ENCODE assay signal across 12 cellular contexts in the genomic region with DNA sequence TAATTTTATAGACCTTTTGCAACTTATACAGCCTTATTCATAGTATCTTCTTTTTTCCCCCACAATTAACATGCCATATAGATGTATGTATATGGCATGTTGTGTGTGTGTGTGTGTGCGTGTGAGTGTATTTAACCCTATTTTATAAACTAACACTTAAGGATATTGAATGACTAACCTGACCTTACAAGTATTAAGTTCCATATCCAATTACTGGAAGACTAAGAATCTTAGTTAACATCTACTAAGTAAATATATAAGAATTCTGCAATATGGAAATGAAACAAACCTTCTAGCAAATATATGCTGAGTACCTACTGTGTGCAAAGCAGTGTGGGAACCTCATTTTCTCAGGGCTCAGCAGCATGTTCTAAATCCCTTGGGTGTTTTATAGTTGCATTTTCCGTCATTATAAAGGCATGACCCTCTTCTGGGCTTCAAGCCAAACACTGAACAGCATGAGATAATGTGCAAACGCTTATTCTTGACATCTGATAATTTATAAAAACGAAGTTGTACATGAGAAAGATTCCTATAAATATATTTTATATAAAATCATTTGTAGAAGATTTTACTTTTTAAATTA.
DNase-seq lines count a peak whose midpoint lies in the region; ATAC-seq and TF ChIP-seq lines count a peak whose summit lies in the region.
"Had no signal": no experiment of that assay in that cellular context is flagged by ENCODE, and none has a peak within 500 bp of the region (broad histone marks: within the 10 kb centered on the region; RNA-seq: fewer than 3 reads in every experiment).

No MANE protein-coding gene starts in this region.

- TF ChIP-seq POLR2A in vagina (IDR thresholded peaks at IDR 0.05) (no peak), gastrocnemius medialis (IDR thresholded peaks at IDR 0.05) (no peak)

- H3K4me3 ChIP-seq in left ventricle myocardium inferior (no peak overlapping the region), right cardiac atrium (ENCODE audit: low read length) (no peak overlapping the region), choroid plexus epithelial cell (ENCODE audit: low read depth, low read length) (no peak overlapping the region), vagina (no peak overlapping the region), gastrocnemius medialis (no peak overlapping the region)
- H3K4me3 ChIP-seq: GM23338 had no signal

- H3K27ac ChIP-seq in left ventricle myocardium inferior (replicated peaks) (peak overlapping the region; percentile 30), right cardiac atrium (ENCODE audit: low read length) (no peak overlapping the region), vagina (no peak overlapping the region), gastrocnemius medialis (no peak overlapping the region)

- ATAC-seq in right cardiac atrium (no peak), HG02885 (IDR thresholded peaks at IDR 0.05; ENCODE audit: poor library complexity, unreplicated experiment) (no peak), gastrocnemius medialis (no peak), WTC11 (no peak)
- ATAC-seq: GM23338 had no signal

- H3K27me3 ChIP-seq in left ventricle myocardium inferior (ENCODE audit: low read depth) = no peaks in the 10 kb centered on the region
- no peaks in the 10 kb centered on the region for H3K27me3 ChIP-seq in right cardiac atrium (ENCODE audit: control insufficient read depth, insufficient read depth)
- H3K27me3 ChIP-seq in vagina = no peaks in the 10 kb centered on the region
- H3K27me3 ChIP-seq in gastrocnemius medialis = no peaks in the 10 kb centered on the region

- no peaks in the 10 kb centered on the region for H3K4me1 Mint-ChIP-seq in WTC11
- H3K4me1 Mint-ChIP-seq: activated naive CD8-positive, alpha-beta T cell treated with anti-CD3 and anti-CD28 coated beads, Interleukin-2, amount 10 ng/mL, durations not matched to agents 7 days and 5 days; GM23338 had no signal

- peaks cover 4% of the 10 kb centered on the region; the same call in 1 of the 2 replicates for H3K9me3 Mint-ChIP-seq in WTC11
- H3K9me3 Mint-ChIP-seq: activated naive CD8-positive, alpha-beta T cell treated with anti-CD3 and anti-CD28 coated beads, Interleukin-2, amount 10 ng/mL, durations not matched to agents 7 days and 5 days had no signal

- in situ Hi-C loops in gastrocnemius medialis (cut with MboI; ENCODE audit: low sequenced_read_pairs in 4 of 4) = no loop called here

- peaks cover 7% of the 10 kb centered on the region; the same call in 1 of the 2 replicates for H3K36me3 Mint-ChIP-seq in WTC11
- H3K36me3 Mint-ChIP-seq: activated naive CD8-positive, alpha-beta T cell treated with anti-CD3 and anti-CD28 coated beads, Interleukin-2, amount 10 ng/mL, durations not matched to agents 7 days and 5 days had no signal

- H3K4me1 ChIP-seq in left ventricle myocardium inferior = peaks cover 20% of the 10 kb centered on the region
- no peaks in the 10 kb centered on the region for H3K4me1 ChIP-seq in right cardiac atrium (ENCODE audit: control insufficient read depth, insufficient read depth, low read length)
- H3K4me1 ChIP-seq in vagina = no peaks in the 10 kb centered on the region
- H3K4me1 ChIP-seq in gastrocnemius medialis = no peaks in the 10 kb centered on the region

- intact Hi-C loops in left ventricle myocardium inferior (cut with micrococcal nuclease) (no loop called here), right cardiac atrium (cut with DNase I) (no loop called here), vagina (cut with DNase I) (no loop called here), gastrocnemius medialis (cut with DNase I; ENCODE audit: low total_unique reads) (no loop called here)

- WGBS in right cardiac atrium = 27% methylated on average over 4 of the region's 4 CpGs

- CTCF ChIA-PET in WTC11 (lab: Charles Lee) = no interaction called here

- TF ChIP-seq CTCF in left ventricle myocardium inferior (IDR thresholded peaks at IDR 0.05; ENCODE audit: borderline replicate concordance) (no peak), choroid plexus epithelial cell (conservative IDR thresholded peaks at IDR 0.05; ENCODE audit: low read depth, low read length) (no peak), vagina (IDR thresholded peaks at IDR 0.05) (no peak), gastrocnemius medialis (IDR thresholded peaks at IDR 0.05 in 4 of 5, conservative IDR thresholded peaks at IDR 0.05 in 1 of 5) (no peak), WTC11 (IDR thresholded peaks at IDR 0.05) (no peak)

- H3K36me3 ChIP-seq in left ventricle myocardium inferior (no peaks in the 10 kb centered on the region), vagina (no peaks in the 10 kb centered on the region), gastrocnemius medialis (no peaks in the 10 kb centered on the region)

- POLR2A ChIA-PET in WTC11 (lab: Charles Lee) = no interaction called here

- H3K27me3 Mint-ChIP-seq in WTC11 (ENCODE audit: low read depth) = no peaks in the 10 kb centered on the region
- H3K27me3 Mint-ChIP-seq: activated naive CD8-positive, alpha-beta T cell treated with anti-CD3 and anti-CD28 coated beads, Interleukin-2, amount 10 ng/mL, durations not matched to agents 7 days and 5 days had no signal

- DNase-seq in left ventricle myocardium inferior (no peak), right cardiac atrium (no peak), NCI-H226 (peak; percentile 52), choroid plexus epithelial cell (ENCODE audit: low read depth) (peak; percentile 61), vagina (ENCODE audit: extremely low spot score in 2 of 2) (no peak), gastrocnemius medialis (no peak), WTC11 (ENCODE audit: low spot score) (no peak)
- DNase-seq: activated CD8-positive, alpha-beta memory T cell treated with anti-CD3 and anti-CD28 coated beads for 24 hours; activated naive CD8-positive, alpha-beta T cell treated with anti-CD3 and anti-CD28 coated beads, Interleukin-2, amount 10 ng/mL, durations not matched to agents 7 days and 5 days; effector memory CD4-positive, alpha-beta T cell had no signal

- H3K9me3 ChIP-seq in left ventricle myocardium inferior (replicated peaks) (no peaks in the 10 kb centered on the region), right cardiac atrium (ENCODE audit: control insufficient read depth, low read length) (no peaks in the 10 kb centered on the region), vagina (no peaks in the 10 kb centered on the region), gastrocnemius medialis (no peaks in the 10 kb centered on the region)

- no peak overlapping the region for H3K27ac Mint-ChIP-seq in WTC11
- H3K27ac Mint-ChIP-seq: activated naive CD8-positive, alpha-beta T cell treated with anti-CD3 and anti-CD28 coated beads, Interleukin-2, amount 10 ng/mL, durations not matched to agents 7 days and 5 days; GM23338 had no signal

- H3K4me3 Mint-ChIP-seq in WTC11 = no peak overlapping the region
- H3K4me3 Mint-ChIP-seq: activated naive CD8-positive, alpha-beta T cell treated with anti-CD3 and anti-CD28 coated beads, Interleukin-2, amount 10 ng/mL, durations not matched to agents 7 days and 5 days; GM23338 had no signal

TF ChIP-seq in WTC11, 78 proteins besides CTCF, POLR2A, EP300 and RAD21:
- TF ChIP-seq USF2 (CRISPR knock-in tag; IDR thresholded peaks at IDR 0.05) (no peak), NR1H2 (CRISPR knock-in tag; IDR thresholded peaks at IDR 0.05) (no peak), ZNF138 (CRISPR knock-in tag; conservative IDR thresholded peaks at IDR 0.05) (no peak), KAT7 (CRISPR knock-in tag; IDR thresholded peaks at IDR 0.05; ENCODE audit: borderline replicate concordance) (no peak), MAX (CRISPR knock-in tag; IDR thresholded peaks at IDR 0.05) (no peak), ATF2 (CRISPR knock-in tag; IDR thresholded peaks at IDR 0.05; ENCODE audit: borderline replicate concordance, low read depth) (no peak)

Comparison
In these comparisons a context has a peak if more than half of its experiments do, and no peak if none do; other contexts are left out.
1. DNase-seq: peak in NCI-H226 (single experiment) and choroid plexus epithelial cell (single experiment); none in left ventricle myocardium inferior (single experiment), right cardiac atrium (0 of 3), vagina (0 of 2), gastrocnemius medialis (0 of 2) and WTC11 (single experiment).